Comparison of ENCODE assay signal across 1 cellular context in genomic region chr6:2990179-2990931, GRCh38.
TF ChIP-seq lines count a peak whose summit lies in the region.

No MANE protein-coding gene starts in this region.

TF ChIP-seq in GM12878, 131 proteins besides CTCF, POLR2A, EP300 and RAD21 (continued from another document):
- no peak for TF ChIP-seq MYC (IDR thresholded peaks at IDR 0.05; ENCODE audit: insufficient read depth, insufficient read length, insufficient replicate concordance, low read length, severe bottlenecking)
- no peak for TF ChIP-seq MYB (IDR thresholded peaks at IDR 0.05; ENCODE audit: borderline replicate concordance, low read depth, low read length)
- no peak for TF ChIP-seq PKNOX1 (IDR thresholded peaks at IDR 0.05)
- TF ChIP-seq MTA2 (IDR thresholded peaks at IDR 0.05; ENCODE audit: low read depth): no peak
- TF ChIP-seq MTA3 (IDR thresholded peaks at IDR 0.05; ENCODE audit: borderline replicate concordance, low read length): no peak
- TF ChIP-seq MAX (IDR thresholded peaks at IDR 0.05; ENCODE audit: low read depth, low read length): no peak
- TF ChIP-seq FOXK2 (IDR thresholded peaks at IDR 0.05): no peak
- TF ChIP-seq NFXL1 (IDR thresholded peaks at IDR 0.05; ENCODE audit: borderline replicate concordance): no peak
- no peak for TF ChIP-seq YY1 (IDR thresholded peaks at IDR 0.05; ENCODE audit: low read depth, low read length)
- no peak for TF ChIP-seq GABPA (IDR thresholded peaks at IDR 0.05; ENCODE audit: low read depth)
- no peak for TF ChIP-seq PML (IDR thresholded peaks at IDR 0.05; ENCODE audit: low read length)
TF ChIP-seq in GM12878: peak in this region for 0.
